In genomic region chr12:42556917-42557316, GRCh38 we compare ENCODE assay signal across 26 cellular contexts. TPM values are rescaled to one million over a fixed set of nuclear protein-coding genes. Genes with fewer than 3 reads are reported as not detected.
"Had no signal": no experiment of that assay in that cellular context is flagged by ENCODE, and none has a peak within 500 bp of the region (broad histone marks: within the 10 kb centered on the region; RNA-seq: fewer than 3 reads in every experiment).

No MANE protein-coding gene starts in this region.

- H3K27ac ChIP-seq: brain microvascular endothelial cell, colonic mucosa, epithelial cell of prostate, esophagus squamous epithelium, gastroesophageal sphincter had no signal

- H3K4me3 ChIP-seq: colonic mucosa, esophagus squamous epithelium, gastroesophageal sphincter had no signal

- H3K27me3 ChIP-seq: brain microvascular endothelial cell, colonic mucosa, esophagus squamous epithelium, gastroesophageal sphincter had no signal

- H3K9me3 ChIP-seq: colonic mucosa, esophagus squamous epithelium, gastroesophageal sphincter had no signal

- H3K36me3 ChIP-seq: brain microvascular endothelial cell, colonic mucosa, esophagus squamous epithelium, gastroesophageal sphincter had no signal

- H3K4me1 ChIP-seq: colonic mucosa, esophagus squamous epithelium had no signal

- DNase-seq: activated CD4-positive, alpha-beta memory T cell treated with anti-CD3 and anti-CD28 coated beads for 36 hours; activated CD4-positive, alpha-beta T cell treated with anti-CD3 and anti-CD28 coated beads for 36 hours; activated CD4-positive, alpha-beta T cell treated with anti-CD3 and anti-CD28 coated beads, Interleukin-2, amount 10 ng/mL, durations not matched to agents 24 days and 14 days; activated CD4-positive, CD25-positive, alpha-beta regulatory T cell; activated CD4-positive, CD25-positive, alpha-beta regulatory T cell treated with anti-CD3 and anti-CD28 coated beads, Interleukin-2, amount 50 U/mL, for 72 hours; activated CD8-positive, alpha-beta memory T cell treated with anti-CD3 and anti-CD28 coated beads, Interleukin-2, amount 50 U/mL, for 48 hours; activated gamma-delta T cell; activated naive CD4-positive, alpha-beta T cell; activated naive CD4-positive, alpha-beta T cell treated with anti-CD3 and anti-CD28 coated beads, Interleukin-2, amount 10 ng/mL, durations not matched to agents 7 days and 5 days; activated naive CD8-positive, alpha-beta T cell treated with anti-CD3 and anti-CD28 coated beads, Interleukin-2, amount 10 ng/mL, durations not matched to agents 7 days and 5 days; activated T-cell treated with anti-CD3 and anti-CD28 coated beads for 4 hours; activated T-cell treated with anti-CD3 and anti-CD28 coated beads, Interleukin-2, amount 50 U/mL, for 24 hours; activated T-cell treated with anti-CD3 and anti-CD28 coated beads, Interleukin-2, amount 50 U/mL, for 72 hours; amniotic stem cell; anterior cingulate cortex; brain microvascular endothelial cell; central memory CD4-positive, alpha-beta T cell; cerebellar nuclear complex; colonic mucosa; effector CD8-positive, alpha-beta T cell; esophagus squamous epithelium; foreskin melanocyte; T-helper 2 cell had no signal

- ATAC-seq: activated CD4-positive, alpha-beta T cell treated with anti-CD3 and anti-CD28 coated beads for 36 hours; activated naive CD4-positive, alpha-beta T cell treated with anti-CD3 and anti-CD28 coated beads, Interleukin-2, amount 50 U/mL, for 72 hours; activated T-cell treated with anti-CD3 and anti-CD28 coated beads, Interleukin-2, amount 50 U/mL, for 72 hours; gastroesophageal sphincter had no signal

RNA-seq across cellular contexts. Expression of gene PRICKLE1, which starts 32.6 kb away (rescaled TPM):
- total RNA-seq: activated CD4-positive, alpha-beta memory T cell treated with anti-CD3 and anti-CD28 coated beads for 36 hours; activated naive CD4-positive, alpha-beta T cell treated with anti-CD3 and anti-CD28 coated beads, Interleukin-2, amount 50 U/mL, for 72 hours; activated T-cell treated with anti-CD3 and anti-CD28 coated beads, Interleukin-2, amount 50 U/mL, for 72 hours had no signal
